ENCODE assay signal across 18 cellular contexts in genomic region chr3:66642015-66642414, GRCh38.
"Had no signal": no experiment of that assay in that cellular context is flagged by ENCODE, and none has a peak within 500 bp of the region (broad histone marks: within the 10 kb centered on the region; RNA-seq: fewer than 3 reads in every experiment).

No MANE protein-coding gene starts in this region.

- H3K27ac ChIP-seq: body of pancreas, coronary artery, left ventricle myocardium inferior, parathyroid adenoma had no signal

- H3K9me3 ChIP-seq: body of pancreas had no signal

- H3K36me3 ChIP-seq: left ventricle myocardium inferior had no signal

- H3K27me3 Mint-ChIP-seq: activated B cell treated with CpG ODN at 0.5 μM for 24 hours; activated T-helper 17 cell treated with anti-CD3 and anti-CD28 coated beads, Interleukin-2, amount 50 U/mL, for 72 hours had no signal

- H3K4me3 Mint-ChIP-seq: activated B cell treated with CpG ODN at 0.5 μM for 24 hours; activated CD4-positive, alpha-beta memory T cell treated with anti-CD3 and anti-CD28 coated beads for 36 hours; activated CD8-positive, alpha-beta memory T cell treated with anti-CD3 and anti-CD28 coated beads, Interleukin-2, amount 10 ng/mL, durations not matched to agents 7 days and 5 days; activated naive CD4-positive, alpha-beta T cell treated with anti-CD3 and anti-CD28 coated beads for 36 hours; activated T-helper 17 cell treated with anti-CD3 and anti-CD28 coated beads, Interleukin-2, amount 50 U/mL, for 72 hours; central memory CD8-positive, alpha-beta T cell had no signal

- H3K27ac Mint-ChIP-seq: activated B cell treated with CpG ODN at 0.5 μM for 24 hours; activated CD4-positive, alpha-beta memory T cell treated with anti-CD3 and anti-CD28 coated beads for 36 hours; activated CD8-positive, alpha-beta memory T cell treated with anti-CD3 and anti-CD28 coated beads, Interleukin-2, amount 10 ng/mL, durations not matched to agents 7 days and 5 days; activated naive CD4-positive, alpha-beta T cell treated with anti-CD3 and anti-CD28 coated beads for 36 hours; activated T-helper 17 cell treated with anti-CD3 and anti-CD28 coated beads, Interleukin-2, amount 50 U/mL, for 72 hours had no signal

- H3K4me3 ChIP-seq: body of pancreas, coronary artery, left ventricle myocardium inferior had no signal

- H3K4me1 ChIP-seq: body of pancreas, left ventricle myocardium inferior, parathyroid adenoma had no signal

- H3K4me1 Mint-ChIP-seq: activated CD8-positive, alpha-beta memory T cell treated with anti-CD3 and anti-CD28 coated beads, Interleukin-2, amount 10 ng/mL, durations not matched to agents 7 days and 5 days; activated T-helper 17 cell treated with anti-CD3 and anti-CD28 coated beads, Interleukin-2, amount 50 U/mL, for 72 hours; central memory CD8-positive, alpha-beta T cell had no signal

- H3K27me3 ChIP-seq: body of pancreas had no signal

- ATAC-seq: activated CD8-positive, alpha-beta memory T cell treated with anti-CD3 and anti-CD28 coated beads, Interleukin-2, amount 10 ng/mL, durations not matched to agents 7 days and 5 days; activated T-helper 17 cell treated with anti-CD3 and anti-CD28 coated beads, Interleukin-2, amount 50 U/mL, for 72 hours; body of pancreas had no signal

- DNase-seq: activated B cell treated with CpG ODN at 0.5 μM for 24 hours; activated CD4-positive, alpha-beta memory T cell treated with anti-CD3 and anti-CD28 coated beads for 36 hours; activated CD4-positive, alpha-beta T cell treated with anti-CD3 and anti-CD28 coated beads for 4 hours; activated CD8-positive, alpha-beta memory T cell treated with anti-CD3 and anti-CD28 coated beads, Interleukin-2, amount 10 ng/mL, durations not matched to agents 7 days and 5 days; activated naive CD4-positive, alpha-beta T cell treated with anti-CD3 and anti-CD28 coated beads for 36 hours; body of pancreas; left ventricle myocardium inferior; mammary epithelial cell; midbrain; stimulated activated CD4-positive, alpha-beta T cell treated with anti-CD3 and anti-CD28 coated beads, Interleukin-12 subunit alpha, Interleukin-12 subunit beta, amount 100 ng/mL, for 4 hours; stimulated activated CD4-positive, alpha-beta T cell treated with anti-CD3 and anti-CD28 coated beads, Interleukin-1b, Interleukin-23, amount 100 ng/mL, for 48 hours; stimulated activated CD8-positive, alpha-beta memory T cell treated with anti-CD3 and anti-CD28 coated beads, Interleukin-4, amount 100 ng/mL, for 48 hours; stimulated activated naive CD4-positive, alpha-beta T cell; T-helper 9 cell had no signal

- H3K36me3 Mint-ChIP-seq: activated CD8-positive, alpha-beta memory T cell treated with anti-CD3 and anti-CD28 coated beads, Interleukin-2, amount 10 ng/mL, durations not matched to agents 7 days and 5 days had no signal
